11 cellular contexts compared by ENCODE assay signal in the genomic region with DNA sequence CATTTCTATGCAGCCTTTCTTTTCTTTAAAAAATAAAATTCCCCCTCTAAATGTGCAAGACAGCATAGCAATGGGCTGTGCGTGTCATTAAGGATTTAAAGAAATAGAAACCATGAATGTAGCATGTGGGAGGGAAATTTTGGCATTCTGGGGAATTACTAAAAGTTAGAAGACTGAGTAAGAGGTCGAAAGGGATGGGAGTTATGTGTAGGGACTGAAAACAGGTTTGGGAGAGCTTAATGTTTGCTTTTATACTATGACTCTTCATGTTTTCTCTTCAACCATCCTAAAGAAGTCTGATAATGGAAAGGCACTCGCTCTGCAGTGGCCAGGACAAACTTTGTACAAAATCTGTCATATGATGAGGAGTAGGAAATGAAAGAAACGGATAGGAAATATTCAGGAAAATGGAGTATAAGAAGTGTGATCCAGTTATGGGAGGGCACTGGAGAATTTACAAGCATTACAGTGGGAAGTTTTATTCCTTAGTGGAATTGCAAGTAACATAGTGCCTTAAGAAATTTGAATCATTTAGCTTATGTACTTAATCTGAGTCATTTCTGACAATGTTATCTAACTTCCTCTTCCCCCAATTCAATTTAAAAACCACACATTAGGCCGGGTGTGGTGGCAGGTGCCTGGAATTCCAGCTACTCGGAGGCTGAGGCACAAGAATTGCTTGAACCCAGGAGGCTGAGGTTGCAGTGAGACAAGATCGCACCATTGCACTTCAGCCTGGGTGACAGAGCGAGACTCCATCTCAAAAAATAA. TPM values are rescaled to one million over a fixed set of nuclear protein-coding genes. Genes with fewer than 3 reads are reported as not detected.
DNase-seq lines count a peak whose midpoint lies in the region; ATAC-seq and TF ChIP-seq lines count a peak whose summit lies in the region.
"Had no signal": no experiment of that assay in that cellular context is flagged by ENCODE, and none has a peak within 500 bp of the region (broad histone marks: within the 10 kb centered on the region; RNA-seq: fewer than 3 reads in every experiment).

No MANE protein-coding gene starts in this region.

- H3K4me3 Mint-ChIP-seq in activated T-helper 17 cell treated with anti-CD3 and anti-CD28 coated beads, Interleukin-2, amount 50 U/mL, for 72 hours = peak overlapping the region; percentile 47

- H3K9me3 Mint-ChIP-seq in activated T-helper 17 cell treated with anti-CD3 and anti-CD28 coated beads, Interleukin-2, amount 50 U/mL, for 72 hours = no peaks in the 10 kb centered on the region

- peaks cover 48% of the 10 kb centered on the region for H3K4me1 Mint-ChIP-seq in activated T-helper 17 cell treated with anti-CD3 and anti-CD28 coated beads, Interleukin-2, amount 50 U/mL, for 72 hours

- H3K4me3 ChIP-seq in dorsolateral prefrontal cortex = no peak overlapping the region

- H3K27me3 ChIP-seq in dorsolateral prefrontal cortex = no peaks in the 10 kb centered on the region

- peak overlapping the region; percentile 82 for H3K27ac Mint-ChIP-seq in activated T-helper 17 cell treated with anti-CD3 and anti-CD28 coated beads, Interleukin-2, amount 50 U/mL, for 72 hours

- DNase-seq in EL (peak; percentile 54), HT1080 (ENCODE audit: low read depth) (peak; percentile 80), lung microvascular endothelial cell (ENCODE audit: low read depth in 2 of 2) (peak; percentile 17 to 79), ACHN (no peak), dorsolateral prefrontal cortex (no peak), G401 (ENCODE audit: low spot score) (no peak)
- DNase-seq: naive B cell, NCI-H446 treated with DMSO at 0.1 percent for 48 hours had no signal

- peak overlapping the region in 7 of 59 donors; percentile 3 to 51 (median 16) for H3K27ac ChIP-seq in dorsolateral prefrontal cortex

- ATAC-seq in activated T-helper 17 cell treated with anti-CD3 and anti-CD28 coated beads, Interleukin-2, amount 50 U/mL, for 72 hours (replicated peaks) = peak; percentile 77
- ATAC-seq in HG03196 (IDR thresholded peaks at IDR 0.05; ENCODE audit: unreplicated experiment) = no peak

- TF ChIP-seq CTCF in dorsolateral prefrontal cortex (IDR thresholded peaks at IDR 0.05 in 54 of 56, conservative IDR thresholded peaks at IDR 0.05 in 2 of 56; ENCODE audit: low read depth in 1 of 56, partially characterized antibody in 56 of 56) = no peak

- in situ Hi-C loops in ACHN (cut with HindIII; ENCODE audit: low pct_ligation_motif_present, low pct_unique_long_range_greater_than_20kb, low sequenced_read_pairs) (no loop called here), G401 (cut with HindIII; ENCODE audit: low sequenced_read_pairs) (no loop called here)

- H3K27me3 Mint-ChIP-seq in activated T-helper 17 cell treated with anti-CD3 and anti-CD28 coated beads, Interleukin-2, amount 50 U/mL, for 72 hours = no peaks in the 10 kb centered on the region
- H3K27me3 Mint-ChIP-seq: IgD-negative memory B cell, naive B cell had no signal

- intact Hi-C loops in dorsolateral prefrontal cortex (cut with DNase I) = no loop called here

- peaks cover 93% of the 10 kb centered on the region for H3K36me3 Mint-ChIP-seq in activated T-helper 17 cell treated with anti-CD3 and anti-CD28 coated beads, Interleukin-2, amount 50 U/mL, for 72 hours (ENCODE audit: low read depth)

RNA-seq across cellular contexts. Expression of a gene that starts 20.6 kb away (rescaled TPM):
- total RNA-seq in HT1080 (2014; rRNA removed; shearing (Covaris generic)) = 11.7 and 15.4 TPM in 2 replicates
- polyA plus RNA-seq in HT1080 (2015; cell fraction: cytosol; rRNA removed) = 12.5 and 16.3 TPM in 2 replicates
- polyA plus RNA-seq in HT1080 (2015; cell fraction: nucleus; rRNA removed) = 39.5 and 42.6 TPM in 2 replicates
- total RNA-seq in activated T-helper 17 cell treated with anti-CD3 and anti-CD28 coated beads, Interleukin-2, amount 50 U/mL, for 72 hours = 10 to 100 TPM; 19.9 to 27.7 TPM
- total RNA-seq in lung microvascular endothelial cell = 24.2 and 32.3 TPM in 2 replicates
- total RNA-seq in dorsolateral prefrontal cortex = 10 to 100 TPM in 114 of 120 experiments, 1 to 10 TPM in 6; 7.2 to 27.9 (median 14.7) TPM
- total RNA-seq in G401 (2014; rRNA removed; shearing (Covaris generic)) = 12.4 and 13.8 TPM in 2 replicates

Comparison
In these comparisons a context has a peak if more than half of its experiments do, and no peak if none do; other contexts are left out.
1. DNase-seq: peak in EL (single experiment), HT1080 (single experiment) and lung microvascular endothelial cell (2 of 2); none in ACHN (single experiment), dorsolateral prefrontal cortex (0 of 10) and G401 (single experiment).